ENCODE assay signal across 8 cellular contexts in genomic region chr5:103259705-103260355, GRCh38. TPM values are rescaled to one million over a fixed set of nuclear protein-coding genes. Genes with fewer than 3 reads are reported as not detected.
DNase-seq lines count a peak whose midpoint lies in the region; ATAC-seq and TF ChIP-seq lines count a peak whose summit lies in the region.

No MANE protein-coding gene starts in this region.

- peaks cover 0 to 52% (median 30%) of the 10 kb centered on the region in 9 donors for H3K4me1 ChIP-seq in heart right ventricle

- TF ChIP-seq CTCF in heart right ventricle (IDR thresholded peaks at IDR 0.05), result peak in 1 of 9 donors; percentile 3

- peak overlapping the region; percentile 73 to 99 (median 90) for H3K4me3 ChIP-seq in heart right ventricle

- H3K36me3 ChIP-seq in heart right ventricle, result no peaks in the 10 kb centered on the region

- H3K9me3 ChIP-seq in heart right ventricle, result no peaks in the 10 kb centered on the region

- no peak for ATAC-seq in activated naive CD4-positive, alpha-beta T cell treated with anti-CD3 and anti-CD28 coated beads, Interleukin-2, amount 50 U/mL, for 72 hours
- peak in 3 of 8 donors; percentile 13 to 18 (median 13) for ATAC-seq in heart right ventricle
- ATAC-seq in HG02870 (IDR thresholded peaks at IDR 0.05; ENCODE audit: unreplicated experiment), result no peak
- no peak for ATAC-seq in HG02763 (IDR thresholded peaks at IDR 0.05; ENCODE audit: unreplicated experiment)

- H3K27ac Mint-ChIP-seq in activated naive CD4-positive, alpha-beta T cell treated with anti-CD3 and anti-CD28 coated beads, Interleukin-2, amount 50 U/mL, for 72 hours, result peak overlapping the region; percentile 88 to 95

- peak overlapping the region; percentile 68 to 93 (median 86) for H3K27ac ChIP-seq in heart right ventricle

- DNase-seq in NCI-H524 (lab: John Stamatoyannopoulos, UW) (peak; percentile 41 to 64), NCI-H524 treated with DMSO at 0.1 percent for 48 hours (lab: John Stamatoyannopoulos, UW) (no peak), LoVo (ENCODE audit: low spot score) (peak; percentile 48), heart right ventricle (no peak), pons (ENCODE audit: low spot score) (peak; percentile 46)
- no peak for DNase-seq in activated naive CD4-positive, alpha-beta T cell treated with anti-CD3 and anti-CD28 coated beads, Interleukin-2, amount 50 U/mL, for 72 hours (ENCODE audit: low spot score in 2 of 2)

- H3K27me3 ChIP-seq in heart right ventricle, result no peaks in the 10 kb centered on the region

- H3K9me3 Mint-ChIP-seq in activated naive CD4-positive, alpha-beta T cell treated with anti-CD3 and anti-CD28 coated beads, Interleukin-2, amount 50 U/mL, for 72 hours, result no peaks in the 10 kb centered on the region

- intact Hi-C loops in heart right ventricle (cut with DNase I), result loop anchor here in 1 of 10 donors (10.0 kb wide), 1 partner anchor 305 kb away; the partner anchor contains the start of gene NUDT12

- WGBS in heart right ventricle, 2 donors, result 2 to 3% methylated on average over 20 of the region's 20 CpGs

- H3K36me3 Mint-ChIP-seq in activated naive CD4-positive, alpha-beta T cell treated with anti-CD3 and anti-CD28 coated beads, Interleukin-2, amount 50 U/mL, for 72 hours, result peaks cover 0 to 9% of the 10 kb centered on the region in 2 donors

RNA-seq across cellular contexts. Expression of gene MACIR, which starts 1.3 kb away (rescaled TPM):
- total RNA-seq in activated naive CD4-positive, alpha-beta T cell treated with anti-CD3 and anti-CD28 coated beads, Interleukin-2, amount 50 U/mL, for 72 hours, result 1 to 10 TPM; 5.9 to 9.3 TPM
- 1 to 10 TPM; 2.3 to 5.1 (median 3.8) TPM for total RNA-seq in heart right ventricle
- polyA plus RNA-seq in heart right ventricle, result 1 to 10 TPM; 1.8 to 4.8 TPM

Comparison
In these comparisons a context has a peak if more than half of its experiments do, and no peak if none do; other contexts are left out.
1. DNase-seq: peak in NCI-H524 (2 of 2), LoVo (single experiment) and pons (single experiment); none in NCI-H524 treated with DMSO at 0.1 percent for 48 hours (single experiment), activated naive CD4-positive, alpha-beta T cell treated with anti-CD3 and anti-CD28 coated beads, Interleukin-2, amount 50 U/mL, for 72 hours (0 of 2) and heart right ventricle (0 of 2).